In genomic region chr3:188153949-188154757, GRCh38 we compare ENCODE assay signal across 8 cellular contexts. TPM values are rescaled to one million over a fixed set of nuclear protein-coding genes. Genes with fewer than 3 reads are reported as not detected.
A peak's percentile ranks its signal among the peaks of the same experiment; 100 is the strongest.
DNase-seq lines count a peak whose midpoint lies in the region; ATAC-seq and TF ChIP-seq lines count a peak whose summit lies in the region.

TSS of gene LPP (plus strand) at chr3:188154157. CDS start at chr3:188406121, 251,964 bp downstream.

- TF ChIP-seq POLR2A in Peyer's patch (IDR thresholded peaks at IDR 0.05), result peak; percentile 50 to 54

- peak within 1 kb of the TSS; percentile 89 to 97 (median 92) for H3K27ac ChIP-seq in Peyer's patch

- peak; percentile 89 for DNase-seq in AG20443 (ENCODE audit: low spot score)
- DNase-seq in Peyer's patch, result peak; percentile 67 to 88 (median 87)
- DNase-seq in fibroblast of peridontal ligament (ENCODE audit: extremely low read depth), result peak; percentile 62
- DNase-seq in stimulated activated naive CD4-positive, alpha-beta T cell treated with Interleukin-2 at 50 U/mL for 16 hours (lab: John Stamatoyannopoulos, UW), result peak; percentile 83

- no peaks in the 10 kb centered on the region for H3K36me3 ChIP-seq in Peyer's patch

- H3K4me3 Mint-ChIP-seq in activated T-helper 17 cell treated with anti-CD3 and anti-CD28 coated beads, Interleukin-2, amount 50 U/mL, for 72 hours, result peak within 1 kb of the TSS; percentile 95
- H3K4me3 Mint-ChIP-seq in nephron, result peak within 1 kb of the TSS; percentile 98 to 99 (median 99)

- H3K9me3 Mint-ChIP-seq in activated T-helper 17 cell treated with anti-CD3 and anti-CD28 coated beads, Interleukin-2, amount 50 U/mL, for 72 hours, result no peaks in the 10 kb centered on the region
- no peaks in the 10 kb centered on the region for H3K9me3 Mint-ChIP-seq in nephron

- peaks cover 0 to 56% (median 15%) of the 10 kb centered on the region in 4 donors for H3K4me1 ChIP-seq in Peyer's patch

- ATAC-seq in GM18909 (IDR thresholded peaks at IDR 0.05; ENCODE audit: poor library complexity, unreplicated experiment) (peak; percentile 83), HG03196 (IDR thresholded peaks at IDR 0.05; ENCODE audit: unreplicated experiment) (peak; percentile 71)
- ATAC-seq in activated T-helper 17 cell treated with anti-CD3 and anti-CD28 coated beads, Interleukin-2, amount 50 U/mL, for 72 hours (replicated peaks), result peak; percentile 79

- TF ChIP-seq CTCF in Peyer's patch (IDR thresholded peaks at IDR 0.05) (peak in 1 of 6 experiments; percentile 4), nephron (IDR thresholded peaks at IDR 0.05; ENCODE audit: unreplicated experiment in 3 of 3) (no peak)

- H3K9me3 ChIP-seq in Peyer's patch, result no peaks in the 10 kb centered on the region

- H3K4me3 ChIP-seq in Peyer's patch, result peak within 1 kb of the TSS; percentile 66 to 98 (median 82)

- H3K27ac Mint-ChIP-seq in activated T-helper 17 cell treated with anti-CD3 and anti-CD28 coated beads, Interleukin-2, amount 50 U/mL, for 72 hours, result peak within 1 kb of the TSS; percentile 83
- peak within 1 kb of the TSS; percentile 92 to 97 (median 96) for H3K27ac Mint-ChIP-seq in nephron

- peaks cover 26% of the 10 kb centered on the region for H3K36me3 Mint-ChIP-seq in activated T-helper 17 cell treated with anti-CD3 and anti-CD28 coated beads, Interleukin-2, amount 50 U/mL, for 72 hours (ENCODE audit: low read depth)
- no peaks in the 10 kb centered on the region for H3K36me3 Mint-ChIP-seq in nephron (ENCODE audit: low read depth)

- no peaks in the 10 kb centered on the region for H3K27me3 ChIP-seq in Peyer's patch

- peaks cover 43% of the 10 kb centered on the region for H3K4me1 Mint-ChIP-seq in activated T-helper 17 cell treated with anti-CD3 and anti-CD28 coated beads, Interleukin-2, amount 50 U/mL, for 72 hours
- H3K4me1 Mint-ChIP-seq in nephron, result peaks cover 53% of the 10 kb centered on the region

- H3K27me3 Mint-ChIP-seq in activated T-helper 17 cell treated with anti-CD3 and anti-CD28 coated beads, Interleukin-2, amount 50 U/mL, for 72 hours, result no peaks in the 10 kb centered on the region
- peaks cover 15% of the 10 kb centered on the region for H3K27me3 Mint-ChIP-seq in nephron (ENCODE audit: low read depth)

RNA-seq across cellular contexts. Expression of gene LPP, which starts in this region (rescaled TPM):
- total RNA-seq in Peyer's patch, result 100 to 1,000 TPM; 109 to 170 (median 132) TPM
- total RNA-seq in activated T-helper 17 cell treated with anti-CD3 and anti-CD28 coated beads, Interleukin-2, amount 50 U/mL, for 72 hours, result 10 to 100 TPM; 46.6 to 92.4 TPM

Comparison
In these comparisons a context has a peak if more than half of its experiments do, and no peak if none do; other contexts are left out.
1. Peak in every context shown above with its lines: DNase-seq, ATAC-seq, H3K4me3 ChIP-seq and H3K27ac ChIP-seq.